ENCODE assay signal across 8 cellular contexts in genomic region chr9:77429928-77430327, GRCh38.
"Had no signal": no experiment of that assay in that cellular context is flagged by ENCODE, and none has a peak within 500 bp of the region (broad histone marks: within the 10 kb centered on the region; RNA-seq: fewer than 3 reads in every experiment).

No MANE protein-coding gene starts in this region.

- H3K9me3 Mint-ChIP-seq: HFFc6 had no signal

- H3K27ac Mint-ChIP-seq: HFFc6 had no signal

- DNase-seq: GM23248, GOT3, H7, HFFc6, IMR-90, KBM-7 had no signal

- H3K9me3 ChIP-seq: HAP-1 had no signal

- H3K4me1 ChIP-seq: HAP-1 had no signal

- H3K36me3 ChIP-seq: HAP-1 had no signal

- H3K27ac ChIP-seq: GM23248, HL-60 had no signal

- H3K4me3 Mint-ChIP-seq: HFFc6 had no signal

- H3K4me3 ChIP-seq: GM23248, HAP-1 had no signal
